Comparison of ENCODE assay signal across 29 cellular contexts in the genomic region with DNA sequence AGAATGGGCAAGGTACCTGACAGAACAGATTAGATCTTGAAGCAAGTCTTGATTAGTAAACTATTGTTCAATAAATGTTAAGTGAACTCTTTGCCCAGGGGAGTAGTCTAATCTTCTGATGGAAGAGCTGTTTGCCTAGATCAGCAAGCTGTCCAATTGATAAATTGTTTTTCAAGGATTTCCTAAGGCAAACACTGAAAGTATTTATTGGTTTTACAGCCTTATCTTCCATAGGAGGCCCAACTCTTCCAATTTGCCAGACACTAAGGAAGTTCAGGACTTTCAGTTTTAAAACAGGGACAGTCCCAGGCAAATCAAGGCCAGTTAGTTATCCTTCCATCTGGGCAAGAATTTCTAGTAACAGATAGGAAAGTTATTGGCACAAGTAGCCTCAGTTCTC. TPM values are rescaled to one million over a fixed set of nuclear protein-coding genes. Genes with fewer than 3 reads are reported as not detected.
A peak's percentile ranks its signal among the peaks of the same experiment; 100 is the strongest.
DNase-seq lines count a peak whose midpoint lies in the region; ATAC-seq and TF ChIP-seq lines count a peak whose summit lies in the region.
"Had no signal": no experiment of that assay in that cellular context is flagged by ENCODE, and none has a peak within 500 bp of the region (broad histone marks: within the 10 kb centered on the region; RNA-seq: fewer than 3 reads in every experiment).

No MANE protein-coding gene starts in this region.

- H3K27me3 ChIP-seq in SK-N-SH (ENCODE audit: insufficient read depth) = no peaks in the 10 kb centered on the region

- CTCF ChIA-PET in HEK293 (lab: Yijun Ruan, JAX) = interaction anchor here (0.6 to 4.0 kb wide), 3 partner anchors 19 to 204 kb away, joined by 4 to 14 read pairs (median 5); a partner anchor contains a TSS
- CTCF ChIA-PET in SK-N-SH (lab: Yijun Ruan, JAX) = interaction anchor here (2.7 kb wide), 1 partner anchor 20 kb away, joined by 13 read pairs; a partner anchor contains a TSS

- H3K79me2 ChIP-seq in SK-N-SH (ENCODE audit: insufficient read depth) = no peaks in the 10 kb centered on the region

- TF ChIP-seq CTCF in HEK293 (tag by site-specific recombination; IDR thresholded peaks at IDR 0.05) = no peak
- no peak for TF ChIP-seq CTCF in nephron (IDR thresholded peaks at IDR 0.05; ENCODE audit: unreplicated experiment in 3 of 3)
- TF ChIP-seq CTCF in SK-N-SH (IDR thresholded peaks at IDR 0.05) = no peak
- TF ChIP-seq CTCF in GM20000 (IDR thresholded peaks at IDR 0.05; ENCODE audit: extremely low read depth, missing control alignments) = no peak

- peak overlapping the region; percentile 44 for H3K27ac Mint-ChIP-seq in activated T-helper 17 cell treated with anti-CD3 and anti-CD28 coated beads, Interleukin-2, amount 50 U/mL, for 72 hours
- peak overlapping the region in 2 of 3 experiments; percentile 9 to 49 for H3K27ac Mint-ChIP-seq in nephron
- H3K27ac Mint-ChIP-seq: CD4-positive, alpha-beta memory T cell; GM23338 had no signal

- no peak overlapping the region for H3K4me3 ChIP-seq in HEK293 (ENCODE audit: low read depth, low read length)
- no peak overlapping the region for H3K4me3 ChIP-seq in SK-N-SH (ENCODE audit: low read depth in 2 of 2, low read length in 1 of 2)
- H3K4me3 ChIP-seq: GM23338, HAP-1 had no signal

- no peaks in the 10 kb centered on the region for H3K9me2 ChIP-seq in SK-N-SH

- H3K9me3 ChIP-seq in HEK293 (ENCODE audit: control insufficient read depth, insufficient read depth, low read depth, low read length) = no peaks in the 10 kb centered on the region
- H3K9me3 ChIP-seq in SK-N-SH = no peaks in the 10 kb centered on the region
- H3K9me3 ChIP-seq: HAP-1 had no signal

- ATAC-seq in activated T-helper 17 cell treated with anti-CD3 and anti-CD28 coated beads, Interleukin-2, amount 50 U/mL, for 72 hours (replicated peaks) = no peak
- no peak for ATAC-seq in HG03354 (IDR thresholded peaks at IDR 0.05; ENCODE audit: poor library complexity, severe bottlenecking, unreplicated experiment)
- ATAC-seq: GM23338, Panc1 had no signal

- H3K4me2 ChIP-seq in SK-N-SH = no peak overlapping the region
- H3K4me2 ChIP-seq: GM23338 had no signal

- no peaks in the 10 kb centered on the region for H3K4me1 Mint-ChIP-seq in activated T-helper 17 cell treated with anti-CD3 and anti-CD28 coated beads, Interleukin-2, amount 50 U/mL, for 72 hours
- peaks cover 12% of the 10 kb centered on the region for H3K4me1 Mint-ChIP-seq in nephron
- H3K4me1 Mint-ChIP-seq: CD4-positive, alpha-beta memory T cell had no signal

- peaks cover 10% of the 10 kb centered on the region for H3K36me3 Mint-ChIP-seq in activated T-helper 17 cell treated with anti-CD3 and anti-CD28 coated beads, Interleukin-2, amount 50 U/mL, for 72 hours (ENCODE audit: low read depth)
- H3K36me3 Mint-ChIP-seq in nephron (ENCODE audit: low read depth) = peaks cover 5% of the 10 kb centered on the region

- H3K27ac ChIP-seq in HEK293 (ENCODE audit: extremely low read depth, low read depth, low read length) (no peak overlapping the region), SK-N-SH (ENCODE audit: low read depth in 2 of 2, low read length in 1 of 2) (no peak overlapping the region)
- H3K27ac ChIP-seq: RWPE1 had no signal

- H3K4me3 Mint-ChIP-seq in activated T-helper 17 cell treated with anti-CD3 and anti-CD28 coated beads, Interleukin-2, amount 50 U/mL, for 72 hours = no peak overlapping the region
- H3K4me3 Mint-ChIP-seq in nephron = no peak overlapping the region
- H3K4me3 Mint-ChIP-seq: CD4-positive, alpha-beta memory T cell; GM23338 had no signal

- no peaks in the 10 kb centered on the region for H4K20me1 ChIP-seq in SK-N-SH (ENCODE audit: insufficient read depth)

- H2AFZ ChIP-seq in SK-N-SH (ENCODE audit: low read depth) = no peak overlapping the region
- H2AFZ ChIP-seq: GM23338 had no signal

- H3K36me3 ChIP-seq in HEK293 (ENCODE audit: control insufficient read depth in 2 of 2, insufficient read depth in 1 of 2, low read length in 2 of 2) = no peaks in the 10 kb centered on the region
- H3K36me3 ChIP-seq in SK-N-SH (replicated peaks in 1 of 2; ENCODE audit: control insufficient read depth in 1 of 2, insufficient read depth in 2 of 2, low read length in 1 of 2) = peaks cover 0 to 6% of the 10 kb centered on the region in 2 experiments
- H3K36me3 ChIP-seq: HAP-1 had no signal

- no peak for TF ChIP-seq EP300 in SK-N-SH (IDR thresholded peaks at IDR 0.05; ENCODE audit: borderline replicate concordance in 1 of 2, low read depth in 1 of 2, low read length in 1 of 2)

- DNase-seq in COLO668 (lab: John Stamatoyannopoulos, UW; ENCODE audit: unreplicated experiment) (no peak), SK-N-SH (no peak), GM20000 (ENCODE audit: low spot score) (no peak)
- DNase-seq: C1 segment of cervical spinal cord; CD4-positive, alpha-beta memory T cell; DND-41; Kasumi-1; MV-4-11; NCI-H1105 treated with DMSO at 0.1 percent for 48 hours; NCI-H146; NCI-H1930; NCI-H2107; NCI-H446; NCI-H524 treated with DMSO at 0.1 percent for 48 hours; NCI-H774; SHP77; T-helper 1 cell had no signal

- no peaks in the 10 kb centered on the region for H3K9me3 Mint-ChIP-seq in activated T-helper 17 cell treated with anti-CD3 and anti-CD28 coated beads, Interleukin-2, amount 50 U/mL, for 72 hours
- no peaks in the 10 kb centered on the region for H3K9me3 Mint-ChIP-seq in nephron
- H3K9me3 Mint-ChIP-seq: CD4-positive, alpha-beta memory T cell; GM23338 had no signal

- no peaks in the 10 kb centered on the region for H3F3A ChIP-seq in SK-N-SH (replicated peaks; ENCODE audit: insufficient read depth)

- TF ChIP-seq RAD21 in SK-N-SH (IDR thresholded peaks at IDR 0.05; ENCODE audit: low read length) = no peak

- H3K27me3 Mint-ChIP-seq in activated T-helper 17 cell treated with anti-CD3 and anti-CD28 coated beads, Interleukin-2, amount 50 U/mL, for 72 hours = no peaks in the 10 kb centered on the region
- H3K27me3 Mint-ChIP-seq in nephron (ENCODE audit: low read depth) = no peaks in the 10 kb centered on the region
- H3K27me3 Mint-ChIP-seq: CD4-positive, alpha-beta memory T cell had no signal

- POLR2A ChIA-PET in HEK293 (lab: Yijun Ruan, JAX) (interaction anchor here (0.5 kb wide), 1 partner anchor 201 kb away, joined by 3 read pairs; no protein-coding TSS in a partner anchor), SK-N-SH (lab: Yijun Ruan, JAX) (no interaction called here)

- H3K9ac ChIP-seq in SK-N-SH = no peak overlapping the region

- H3K4me1 ChIP-seq in HEK293 (ENCODE audit: control insufficient read depth, insufficient read depth, low read length) = peaks cover 11% of the 10 kb centered on the region; the same call in 1 of the 2 replicates
- no peaks in the 10 kb centered on the region for H3K4me1 ChIP-seq in SK-N-SH (ENCODE audit: control insufficient read depth in 1 of 2, insufficient read depth in 2 of 2, low read depth in 1 of 2, low read length in 1 of 2)

TF ChIP-seq in HEK293, 187 proteins besides CTCF, POLR2A, EP300 and RAD21 (continues in another document):
- TF ChIP-seq ZNF549 (tag by site-specific recombination; IDR thresholded peaks at IDR 0.05) = 0 out of 2 replicates have a peak, but pooled peaks have one; percentile 48
- TF ChIP-seq ZNF341 (tag by site-specific recombination; IDR thresholded peaks at IDR 0.05; ENCODE audit: low read depth) = peak; percentile 41; the same call in 1 of the 2 replicates
- peak; percentile 25; the same call in 1 of the 2 replicates for TF ChIP-seq TRIM28 (IDR thresholded peaks at IDR 0.05; ENCODE audit: borderline replicate concordance, low read length)
- TF ChIP-seq, protein P1, sequence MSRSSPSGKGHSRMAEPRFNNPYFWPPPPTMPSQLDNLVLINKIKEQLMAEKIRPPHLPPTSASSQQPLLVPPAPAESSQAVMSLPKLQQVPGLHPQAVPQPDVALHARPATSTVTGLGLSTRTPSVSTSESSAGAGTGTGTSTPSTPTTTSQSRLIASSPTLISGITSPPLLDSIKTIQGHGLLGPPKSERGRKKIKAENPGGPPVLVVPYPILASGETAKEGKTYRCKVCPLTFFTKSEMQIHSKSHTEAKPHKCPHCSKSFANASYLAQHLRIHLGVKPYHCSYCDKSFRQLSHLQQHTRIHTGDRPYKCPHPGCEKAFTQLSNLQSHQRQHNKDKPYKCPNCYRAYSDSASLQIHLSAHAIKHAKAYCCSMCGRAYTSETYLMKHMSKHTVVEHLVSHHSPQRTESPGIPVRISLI (tag by site-specific recombination; IDR thresholded peaks at IDR 0.05) = no peak

TF ChIP-seq in SK-N-SH, 30 proteins besides CTCF, POLR2A, EP300 and RAD21:
- TF ChIP-seq MEF2A (IDR thresholded peaks at IDR 0.05; ENCODE audit: borderline replicate concordance, low read depth) = no peak
- TF ChIP-seq POLR2AphosphoS5 (IDR thresholded peaks at IDR 0.05; ENCODE audit: low read depth, low read length) = no peak
- no peak for TF ChIP-seq TCF12 (IDR thresholded peaks at IDR 0.05)
- TF ChIP-seq MXI1 (IDR thresholded peaks at IDR 0.05; ENCODE audit: low read depth, low read length) = no peak
- no peak for TF ChIP-seq NRF1 (IDR thresholded peaks at IDR 0.05; ENCODE audit: low read depth, low read length)
- no peak for TF ChIP-seq GATA2 (CRISPR knock-in tag; IDR thresholded peaks at IDR 0.05)
- no peak for TF ChIP-seq YY1 (IDR thresholded peaks at IDR 0.05; ENCODE audit: low read depth)

RNA-seq across cellular contexts. Expression of a gene that starts 1.8 kb away (rescaled TPM):
- total RNA-seq in activated T-helper 17 cell treated with anti-CD3 and anti-CD28 coated beads, Interleukin-2, amount 50 U/mL, for 72 hours = 1 to 10 TPM; 1.5 to 3.0 TPM
- polyA plus RNA-seq in SK-N-SH (2012; rRNA removed) = 0.49 and 0.54 TPM in 2 replicates
- 0.16 and 0.50 TPM in 2 replicates for polyA plus RNA-seq in SK-N-SH (2012; cell fraction: cytosol; rRNA removed)
- 1.2 and 2.3 TPM in 2 replicates for polyA plus RNA-seq in SK-N-SH (2012; cell fraction: nucleus; rRNA removed)
- total RNA-seq: M059J had no signal

RNA-seq across cellular contexts. Expression of a gene that starts 13.8 kb away (rescaled TPM):
- not detected for total RNA-seq in activated T-helper 17 cell treated with anti-CD3 and anti-CD28 coated beads, Interleukin-2, amount 50 U/mL, for 72 hours
- not detected in 2 replicates for polyA plus RNA-seq in SK-N-SH (2012; rRNA removed)
- polyA plus RNA-seq in SK-N-SH (2012; cell fraction: cytosol; rRNA removed) = not detected in 2 replicates
- not detected in 2 replicates for polyA plus RNA-seq in SK-N-SH (2012; cell fraction: nucleus; rRNA removed)
- total RNA-seq: A673; CD4-positive, alpha-beta memory T cell; M059J; OCI-LY7; SK-MEL-5 had no signal

RNA-seq across cellular contexts. Expression of a gene that starts 20.4 kb away (rescaled TPM):
- total RNA-seq in activated T-helper 17 cell treated with anti-CD3 and anti-CD28 coated beads, Interleukin-2, amount 50 U/mL, for 72 hours = 1 to 10 TPM; 5.0 to 6.2 TPM
- polyA plus RNA-seq in SK-N-SH (2012; rRNA removed) = 1.6 and 3.1 TPM in 2 replicates
- polyA plus RNA-seq in SK-N-SH (2012; cell fraction: cytosol; rRNA removed) = 2.9 and 4.4 TPM in 2 replicates
- polyA plus RNA-seq in SK-N-SH (2012; cell fraction: nucleus; rRNA removed) = 2.8 and 4.0 TPM in 2 replicates
